1 cellular context compared by ENCODE assay signal in the genomic region with DNA sequence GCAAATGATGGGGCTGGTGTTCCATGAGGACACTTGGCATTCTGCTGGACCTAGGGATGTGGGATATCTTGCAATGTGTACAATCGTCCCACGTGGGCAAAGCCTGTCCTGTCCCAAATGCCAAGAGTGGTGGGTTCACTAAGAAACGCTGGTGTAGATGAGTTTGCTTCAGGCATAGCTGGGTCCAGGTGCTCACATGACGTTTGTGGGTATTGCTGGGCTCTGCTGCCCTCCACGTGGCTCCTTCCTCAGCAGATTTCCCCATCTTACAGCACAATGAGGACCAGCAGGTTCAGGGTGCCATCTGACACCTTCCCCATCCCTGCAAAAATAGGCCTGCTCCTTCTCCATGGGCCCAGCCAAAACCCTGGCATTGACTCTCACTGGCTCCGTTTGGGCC.
TF ChIP-seq lines count a peak whose summit lies in the region.

No MANE protein-coding gene starts in this region.

TF ChIP-seq in IMR-90, 13 proteins besides CTCF, POLR2A, EP300 and RAD21:
- TF ChIP-seq CHD1 (IDR thresholded peaks at IDR 0.05; ENCODE audit: low read depth, low read length) (no peak), MAFK (IDR thresholded peaks at IDR 0.05; ENCODE audit: low read depth, low read length) (no peak), RFX5 (IDR thresholded peaks at IDR 0.05; ENCODE audit: low read depth, low read length) (no peak), SMC3 (IDR thresholded peaks at IDR 0.05; ENCODE audit: low read depth, low read length) (no peak), CEBPB (IDR thresholded peaks at IDR 0.05; ENCODE audit: low read depth, low read length) (no peak), NFE2L2 (IDR thresholded peaks at IDR 0.05; ENCODE audit: low read depth, low read length) (no peak), BHLHE40 (IDR thresholded peaks at IDR 0.05; ENCODE audit: low read depth, low read length) (no peak), FOS (IDR thresholded peaks at IDR 0.05; ENCODE audit: low read depth, low read length) (no peak), MAZ (IDR thresholded peaks at IDR 0.05; ENCODE audit: borderline replicate concordance, low read depth, low read length) (no peak), MXI1 (IDR thresholded peaks at IDR 0.05; ENCODE audit: borderline replicate concordance, low read depth, low read length) (no peak), RCOR1 (IDR thresholded peaks at IDR 0.05; ENCODE audit: insufficient replicate concordance, low read length) (no peak)
- TF ChIP-seq, protein P1, sequence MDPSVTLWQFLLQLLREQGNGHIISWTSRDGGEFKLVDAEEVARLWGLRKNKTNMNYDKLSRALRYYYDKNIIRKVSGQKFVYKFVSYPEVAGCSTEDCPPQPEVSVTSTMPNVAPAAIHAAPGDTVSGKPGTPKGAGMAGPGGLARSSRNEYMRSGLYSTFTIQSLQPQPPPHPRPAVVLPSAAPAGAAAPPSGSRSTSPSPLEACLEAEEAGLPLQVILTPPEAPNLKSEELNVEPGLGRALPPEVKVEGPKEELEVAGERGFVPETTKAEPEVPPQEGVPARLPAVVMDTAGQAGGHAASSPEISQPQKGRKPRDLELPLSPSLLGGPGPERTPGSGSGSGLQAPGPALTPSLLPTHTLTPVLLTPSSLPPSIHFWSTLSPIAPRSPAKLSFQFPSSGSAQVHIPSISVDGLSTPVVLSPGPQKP (IDR thresholded peaks at IDR 0.05; ENCODE audit: borderline replicate concordance, low read depth, low read length): no peak
- TF ChIP-seq, protein P2, sequence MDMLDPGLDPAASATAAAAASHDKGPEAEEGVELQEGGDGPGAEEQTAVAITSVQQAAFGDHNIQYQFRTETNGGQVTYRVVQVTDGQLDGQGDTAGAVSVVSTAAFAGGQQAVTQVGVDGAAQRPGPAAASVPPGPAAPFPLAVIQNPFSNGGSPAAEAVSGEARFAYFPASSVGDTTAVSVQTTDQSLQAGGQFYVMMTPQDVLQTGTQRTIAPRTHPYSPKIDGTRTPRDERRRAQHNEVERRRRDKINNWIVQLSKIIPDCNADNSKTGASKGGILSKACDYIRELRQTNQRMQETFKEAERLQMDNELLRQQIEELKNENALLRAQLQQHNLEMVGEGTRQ (IDR thresholded peaks at IDR 0.05; ENCODE audit: low read depth, low read length): no peak
